Comparison of ENCODE assay signal across 32 cellular contexts in genomic region chr1:194105381-194105780, GRCh38.
"Had no signal": no experiment of that assay in that cellular context is flagged by ENCODE, and none has a peak within 500 bp of the region (broad histone marks: within the 10 kb centered on the region; RNA-seq: fewer than 3 reads in every experiment).

No MANE protein-coding gene starts in this region.

- FAIRE-seq: astrocyte had no signal

- H3K27ac ChIP-seq: adrenal gland, body of pancreas, brain microvascular endothelial cell, breast epithelium, VCaP had no signal

- H3K4me1 ChIP-seq: adrenal gland, body of pancreas, breast epithelium had no signal

- H3K4me3 ChIP-seq: adrenal gland, body of pancreas, breast epithelium had no signal

- H3K27me3 ChIP-seq: adrenal gland, body of pancreas, brain microvascular endothelial cell, breast epithelium had no signal

- H3K36me3 ChIP-seq: adrenal gland, brain microvascular endothelial cell, breast epithelium had no signal

- DNase-seq: activated B cell treated with CpG ODN at 0.5 μM for 24 hours; activated CD4-positive, alpha-beta memory T cell treated with anti-CD3 and anti-CD28 coated beads for 36 hours; activated CD4-positive, alpha-beta T cell treated with anti-CD3 and anti-CD28 coated beads for 4 hours; activated CD4-positive, alpha-beta T cell treated with anti-CD3 and anti-CD28 coated beads, Interleukin-2, amount 10 ng/mL, durations not matched to agents 24 days and 14 days; activated CD4-positive, alpha-beta T cell treated with anti-CD3 and anti-CD28 coated beads, Interleukin-2, amount 50 U/mL, for 1 hour; activated CD4-positive, alpha-beta T cell treated with anti-CD3 and anti-CD28 coated beads, Interleukin-2, amount 50 U/mL, for 4 hours; activated CD4-positive, CD25-positive, alpha-beta regulatory T cell treated with anti-CD3 and anti-CD28 coated beads, Interleukin-2, amount 50 U/mL, for 72 hours; activated CD8-positive, alpha-beta memory T cell treated with anti-CD3 and anti-CD28 coated beads, Interleukin-2, amount 50 U/mL, for 4 hours; activated CD8-positive, alpha-beta T cell treated with anti-CD3 and anti-CD28 coated beads for 36 hours; activated effector memory CD4-positive, alpha-beta T cell treated with anti-CD3 and anti-CD28 coated beads, Interleukin-2, amount 50 U/mL, for 16 hours; activated gamma-delta T cell treated with Interleukin-2 at 50 U/mL for 16 hours; activated naive CD4-positive, alpha-beta T cell; activated naive CD4-positive, alpha-beta T cell treated with anti-CD3 and anti-CD28 coated beads for 36 hours; activated naive CD4-positive, alpha-beta T cell treated with anti-CD3 and anti-CD28 coated beads, Interleukin-2, amount 50 U/mL, for 16 hours; activated naive CD8-positive, alpha-beta T cell treated with anti-CD3 and anti-CD28 coated beads for 36 hours; activated T-cell treated with anti-CD3 and anti-CD28 coated beads for 4 hours; activated T-cell treated with anti-CD3 and anti-CD28 coated beads, Interleukin-2, amount 50 U/mL, for 1 hour; activated T-cell treated with anti-CD3 and anti-CD28 coated beads, Interleukin-2, amount 50 U/mL, for 4 hours; activated T-cell treated with anti-CD3 and anti-CD28 coated beads, Interleukin-2, amount 50 U/mL, for 72 hours; adrenal gland; amniotic stem cell; aorta; body of pancreas; brain microvascular endothelial cell; central memory CD4-positive, alpha-beta T cell; SW 1271; T-helper 1 cell; T-helper 2 cell; T-helper 9 cell had no signal

- H3K9me3 ChIP-seq: body of pancreas, breast epithelium had no signal
